Comparison of ENCODE assay signal across 21 cellular contexts in the genomic region with DNA sequence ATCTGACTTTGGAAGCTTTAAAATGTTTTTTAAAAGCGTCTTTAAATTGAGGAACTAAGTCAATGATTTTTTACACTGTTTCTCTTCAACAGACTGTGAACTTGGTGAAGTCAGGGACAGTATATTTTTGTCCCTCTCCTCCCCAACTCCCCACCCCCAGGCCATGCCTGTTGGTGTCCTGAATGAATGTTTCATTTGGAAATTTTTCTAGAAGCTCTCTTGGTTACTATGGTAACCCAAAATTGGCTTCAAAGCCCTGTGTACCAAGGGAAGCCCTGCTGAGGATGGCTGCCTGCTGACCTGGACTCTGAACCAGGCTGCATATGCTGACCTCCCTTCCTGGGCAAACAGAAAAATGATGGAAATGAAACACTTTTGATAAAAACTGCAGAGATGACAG. TPM values are rescaled to one million over a fixed set of nuclear protein-coding genes. Genes with fewer than 3 reads are reported as not detected.
A peak's percentile ranks its signal among the peaks of the same experiment; 100 is the strongest.
DNase-seq lines count a peak whose midpoint lies in the region; ATAC-seq and TF ChIP-seq lines count a peak whose summit lies in the region.
"Had no signal": no experiment of that assay in that cellular context is flagged by ENCODE, and none has a peak within 500 bp of the region (broad histone marks: within the 10 kb centered on the region; RNA-seq: fewer than 3 reads in every experiment).

No MANE protein-coding gene starts in this region.

- no peaks in the 10 kb centered on the region for H3K36me3 ChIP-seq in neural progenitor cell
- H3K36me3 ChIP-seq in testis (ENCODE audit: low read depth, missing control alignments) = no peaks in the 10 kb centered on the region

- H3K27me3 ChIP-seq in neural progenitor cell (no peaks in the 10 kb centered on the region), testis (no peaks in the 10 kb centered on the region)

- DNase-seq in DMS 273 (lab: John Stamatoyannopoulos, UW; ENCODE audit: unreplicated experiment) (peak; percentile 64), DMS 273 treated with DMSO at 0.1 percent for 48 hours (lab: John Stamatoyannopoulos, UW) (no peak), NCI-H446 (lab: John Stamatoyannopoulos, UW) (peak; percentile 25 to 53), cerebellar nuclear complex (lab: John Stamatoyannopoulos, UW) (peak; percentile 45 to 89), neural progenitor cell (ENCODE audit: low spot score) (no peak), testis (no peak), hepatic stellate cell (ENCODE audit: low spot score) (no peak)
- DNase-seq: CD4-positive, alpha-beta T cell; DMS53; EL; NCI-H1105 treated with DMSO at 0.1 percent for 48 hours; NCI-H187; NCI-H226; NCI-H526; OCI-M1; RPMI8226; SHP77 treated with DMSO at 0.1 percent for 48 hours had no signal

- H3K9ac ChIP-seq in neural progenitor cell = no peak overlapping the region

- no peak for ATAC-seq in GM21515 (IDR thresholded peaks at IDR 0.05; ENCODE audit: unreplicated experiment)
- ATAC-seq: SK-N-SH treated with all-trans-retinoic acid at 6 μM for 48 hours had no signal

- peaks cover 60% of the 10 kb centered on the region for H3K4me1 Mint-ChIP-seq in neural progenitor cell

- H3F3A ChIP-seq in neural progenitor cell (ENCODE audit: low read depth) = no peaks in the 10 kb centered on the region

- peak overlapping the region; percentile 32 for H3K4me2 ChIP-seq in neural progenitor cell

- peaks cover 10% of the 10 kb centered on the region for H3K27me3 Mint-ChIP-seq in neural progenitor cell (ENCODE audit: insufficient read depth, low read depth)

- peaks cover 12% of the 10 kb centered on the region for H3K4me1 ChIP-seq in neural progenitor cell
- H3K4me1 ChIP-seq in testis = no peaks in the 10 kb centered on the region

- intact Hi-C loops in testis (cut with DNase I; ENCODE audit: low total_unique reads) = no loop called here

- no peak for TF ChIP-seq CTCF in neural progenitor cell (IDR thresholded peaks at IDR 0.05)
- TF ChIP-seq CTCF in testis (IDR thresholded peaks at IDR 0.05) = no peak

- H3K4me3 ChIP-seq in neural progenitor cell (no peak overlapping the region), testis (no peak overlapping the region)

- H3K9me3 ChIP-seq in neural progenitor cell (ENCODE audit: low read depth) (no peaks in the 10 kb centered on the region), testis (no peaks in the 10 kb centered on the region)

- H3K27ac Mint-ChIP-seq in neural progenitor cell = peak overlapping the region; percentile 99
- H3K27ac Mint-ChIP-seq: B cell; CD4-positive, alpha-beta T cell had no signal

- H3K79me2 ChIP-seq in neural progenitor cell (ENCODE audit: low read depth) = no peaks in the 10 kb centered on the region

- TF ChIP-seq POLR2A in testis (IDR thresholded peaks at IDR 0.05) = no peak

- no peaks in the 10 kb centered on the region for H3K9me3 Mint-ChIP-seq in neural progenitor cell
- H3K9me3 Mint-ChIP-seq: CD4-positive, alpha-beta T cell had no signal

- 80% methylated on average over 1 of the region's 1 CpG for WGBS in testis, 2 donors

- no peaks in the 10 kb centered on the region for H3K36me3 Mint-ChIP-seq in neural progenitor cell

- H3K27ac ChIP-seq in neural progenitor cell = no peak overlapping the region
- no peak overlapping the region for H3K27ac ChIP-seq in testis
- H3K27ac ChIP-seq: 22Rv1 had no signal

- peak overlapping the region; percentile 67 for H3K4me3 Mint-ChIP-seq in neural progenitor cell
- H3K4me3 Mint-ChIP-seq: B cell; CD4-positive, alpha-beta T cell had no signal

- H2AFZ ChIP-seq in neural progenitor cell (replicated peaks) = no peak overlapping the region

- no peaks in the 10 kb centered on the region for H4K20me1 ChIP-seq in neural progenitor cell (ENCODE audit: low read depth)

RNA-seq across cellular contexts. Expression of a gene that starts 26.0 kb away (rescaled TPM):
- 0.43 and 1.5 TPM in 2 replicates for total RNA-seq in neural progenitor cell (ENCODE audit: low replicate concordance)
- total RNA-seq in testis = 10 to 100 TPM; 21.1 to 22.1 TPM
- polyA plus RNA-seq in testis (ENCODE audit: insufficient read depth, low read depth, low replicate concordance) = 22.4 TPM

RNA-seq across cellular contexts. Expression of a gene that starts 40.8 kb away (rescaled TPM):
- total RNA-seq in neural progenitor cell (ENCODE audit: low replicate concordance) (23.8 and 38.3 TPM in 2 replicates), testis (10 to 100 TPM; 40.2 to 45.3 TPM)
- 14.3 TPM for polyA plus RNA-seq in testis (ENCODE audit: insufficient read depth, low read depth, low replicate concordance)

Comparison
In these comparisons a context has a peak if more than half of its experiments do, and no peak if none do; other contexts are left out.
1. DNase-seq: peak in DMS 273 (single experiment), NCI-H446 (2 of 2) and cerebellar nuclear complex (2 of 2); none in DMS 273 treated with DMSO at 0.1 percent for 48 hours (single experiment), neural progenitor cell (single experiment), testis (single experiment) and hepatic stellate cell (single experiment).